ENCODE assay signal across 16 cellular contexts in the genomic region with DNA sequence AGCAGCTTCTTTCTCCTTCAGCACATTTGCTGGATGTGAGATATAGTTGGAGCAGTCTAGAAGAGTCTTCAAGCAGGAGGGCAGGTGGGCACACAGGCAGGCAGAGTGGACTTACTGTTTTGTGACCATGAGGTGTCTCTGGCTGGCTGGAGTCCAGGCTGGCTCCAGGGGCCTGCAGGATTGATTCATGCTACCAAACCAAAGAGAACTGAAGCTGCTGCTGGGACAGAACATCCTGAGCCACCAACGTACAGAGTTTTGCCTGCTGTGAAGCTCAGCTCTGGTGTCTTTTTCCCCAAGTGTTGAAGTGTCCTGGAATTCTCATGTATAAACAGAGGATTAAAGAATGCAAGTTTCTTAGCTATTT. TPM values are rescaled to one million over a fixed set of nuclear protein-coding genes. Genes with fewer than 3 reads are reported as not detected.
A peak's percentile ranks its signal among the peaks of the same experiment; 100 is the strongest.
DNase-seq lines count a peak whose midpoint lies in the region; ATAC-seq, FAIRE-seq and TF ChIP-seq lines count a peak whose summit lies in the region.
"Had no signal": no experiment of that assay in that cellular context is flagged by ENCODE, and none has a peak within 500 bp of the region (broad histone marks: within the 10 kb centered on the region; RNA-seq: fewer than 3 reads in every experiment).

No MANE protein-coding gene starts in this region.

- peak overlapping the region; percentile 34 to 87 (median 71) for H3K27ac ChIP-seq in heart left ventricle
- H3K27ac ChIP-seq in GM12878 (ENCODE audit: control insufficient read depth, insufficient read depth), result 0 out of 2 replicates have a peak overlapping the region, but pooled peaks have one; percentile 15
- H3K27ac ChIP-seq in lung (ENCODE audit: low read depth in 1 of 2, low read length in 1 of 2), result peak overlapping the region; percentile 20 to 93
- H3K27ac ChIP-seq in SJCRH30, result no peak overlapping the region
- H3K27ac ChIP-seq: vagina, WERI-Rb-1 had no signal

- H4K20me1 ChIP-seq in GM12878 (ENCODE audit: control insufficient read depth, insufficient read depth), result no peaks in the 10 kb centered on the region

- ATAC-seq in heart left ventricle, result peak in 2 of 4 donors; percentile 1 to 35
- ATAC-seq in Right ventricle myocardium inferior, result no peak
- ATAC-seq in GM12878, result no peak; the same call in 2 of the 3 replicates
- ATAC-seq in lung (ENCODE audit: insufficient read depth, low FRiP score), result no peak
- ATAC-seq in activated CD4-positive, CD25-positive, alpha-beta regulatory T cell treated with anti-CD3 and anti-CD28 coated beads, Interleukin-2, amount 50 U/mL, for 24 hours, result no peak
- ATAC-seq: naive thymus-derived CD8-positive, alpha-beta T cell; sciatic nerve had no signal

- H3K27me3 Mint-ChIP-seq in type B pancreatic cell, result no peaks in the 10 kb centered on the region
- H3K27me3 Mint-ChIP-seq: activated CD8-positive, alpha-beta memory T cell treated with anti-CD3 and anti-CD28 coated beads, Interleukin-2, amount 10 ng/mL, durations not matched to agents 7 days and 5 days had no signal

- H3K4me3 ChIP-seq in heart left ventricle (no peak overlapping the region), GM12878 (no peak overlapping the region), lung (no peak overlapping the region), SJCRH30 (no peak overlapping the region)
- H3K4me3 ChIP-seq: vagina had no signal

- H3K27ac Mint-ChIP-seq in type B pancreatic cell, result peak overlapping the region; percentile 51
- H3K27ac Mint-ChIP-seq: activated CD8-positive, alpha-beta memory T cell treated with anti-CD3 and anti-CD28 coated beads, Interleukin-2, amount 10 ng/mL, durations not matched to agents 7 days and 5 days had no signal

- RAD21 ChIA-PET in GM12878 (lab: Charles Lee; ENCODE audit: unreplicated experiment), result interaction anchor here (0.7 to 1.8 kb wide), 4 partner anchors 22 to 131 kb away, joined by 3 to 6 read pairs (median 3); no protein-coding TSS in a partner anchor

- DNase-seq in heart left ventricle (peak in 1 of 5 donors; percentile 52), Right ventricle myocardium inferior (ENCODE audit: missing footprints) (no peak), GM12878 (ENCODE audit: low read depth, low spot score) (no peak), lung (ENCODE audit: low spot score) (no peak), type B pancreatic cell (ENCODE audit: extremely low spot score, unreplicated experiment) (no peak), NCI-H2107 treated with DMSO at 0.1 percent for 48 hours (lab: John Stamatoyannopoulos, UW; ENCODE audit: unreplicated experiment) (no peak), SJCRH30 (no peak)
- DNase-seq: activated CD8-positive, alpha-beta memory T cell treated with anti-CD3 and anti-CD28 coated beads, Interleukin-2, amount 10 ng/mL, durations not matched to agents 7 days and 5 days; activated naive CD4-positive, alpha-beta T cell treated with anti-CD3 and anti-CD28 coated beads, Interleukin-2, amount 50 U/mL, for 16 hours; head of caudate nucleus; naive thymus-derived CD8-positive, alpha-beta T cell; stimulated activated CD4-positive, alpha-beta T cell treated with anti-CD3 and anti-CD28 coated beads, Interleukin-4, amount 100 ng/mL, for 24 hours; WERI-Rb-1 had no signal

- H3K9ac ChIP-seq in GM12878 (ENCODE audit: control insufficient read depth, insufficient read depth, low read length), result no peak overlapping the region; the same call in 1 of the 2 replicates

- no peaks in the 10 kb centered on the region; the same call in 1 of the 2 replicates for H3K79me2 ChIP-seq in GM12878 (ENCODE audit: control insufficient read depth, insufficient read depth, low read length)

- H3K4me2 ChIP-seq in GM12878 (ENCODE audit: control insufficient read depth, insufficient read depth), result no peak overlapping the region; the same call in 1 of the 2 replicates

- no peak for TF ChIP-seq CTCF in heart left ventricle (IDR thresholded peaks at IDR 0.05)
- no peak for TF ChIP-seq CTCF in GM12878 (IDR thresholded peaks at IDR 0.05 in 2 of 3, conservative IDR thresholded peaks at IDR 0.05 in 1 of 3; ENCODE audit: control insufficient read depth in 2 of 3, extremely low read depth in 1 of 3, insufficient read depth in 1 of 3, low read depth in 3 of 3, low read length in 3 of 3)
- TF ChIP-seq CTCF in lung (IDR thresholded peaks at IDR 0.05; ENCODE audit: control extremely low read depth, extremely low read depth), result no peak
- TF ChIP-seq CTCF in type B pancreatic cell (conservative IDR thresholded peaks at IDR 0.05), result no peak

- no peak for TF ChIP-seq RAD21 in GM12878 (IDR thresholded peaks at IDR 0.05; ENCODE audit: insufficient read depth, low read depth, low read length)

- CTCF ChIA-PET in GM12878 (lab: Yijun Ruan, JAX), result interaction anchor here (0.8 to 1.7 kb wide), 11 partner anchors 10 to 143 kb away, joined by 3 to 10 read pairs (median 4); a partner anchor contains a TSS

- peaks cover 8% of the 10 kb centered on the region for H3K4me1 Mint-ChIP-seq in type B pancreatic cell (ENCODE audit: unreplicated experiment)

- no peaks in the 10 kb centered on the region for H3K9me3 Mint-ChIP-seq in type B pancreatic cell
- H3K9me3 Mint-ChIP-seq: naive thymus-derived CD8-positive, alpha-beta T cell had no signal

- intact Hi-C loops in heart left ventricle (cut with DNase I), result loop anchor here in 3 of 10 donors (5.0 kb wide), 1 partner anchor 38 kb away; no protein-coding TSS in a partner anchor
- intact Hi-C loops in Right ventricle myocardium inferior (cut with DNase I), result no loop called here
- intact Hi-C loops in GM12878 (cut with micrococcal nuclease; ENCODE audit: unreplicated experiment), result loop anchor here (2.0 kb wide), 1 partner anchor 46 kb away; a partner anchor contains a TSS

- H3K36me3 ChIP-seq in heart left ventricle, result no peaks in the 10 kb centered on the region
- H3K36me3 ChIP-seq in GM12878 (ENCODE audit: control insufficient read depth in 2 of 2, insufficient read depth in 2 of 2, low read length in 1 of 2), result no peaks in the 10 kb centered on the region; a peak in 2 of 4 replicates
- H3K36me3 ChIP-seq in lung (ENCODE audit: control insufficient read depth in 2 of 2, insufficient read depth in 2 of 2, low read length in 2 of 2), result no peaks in the 10 kb centered on the region
- no peaks in the 10 kb centered on the region for H3K36me3 ChIP-seq in SJCRH30
- H3K36me3 ChIP-seq: vagina, WERI-Rb-1 had no signal

- POLR2A ChIA-PET in GM12878 (lab: Charles Lee), result interaction anchor here (0.5 to 1.8 kb wide), 5 partner anchors 10 to 42 kb away, joined by 3 to 7 read pairs (median 5); no protein-coding TSS in a partner anchor

- in situ Hi-C loops in GM12878 (cut with MboI), result no loop called here

- SMC1A ChIA-PET in GM12878 (lab: Charles Lee; ENCODE audit: uncharacterized antibody, unreplicated experiment), result interaction anchor here (0.7 to 2.7 kb wide), 12 partner anchors 9 to 309 kb away, joined by 3 to 13 read pairs (median 6); no protein-coding TSS in a partner anchor

- FAIRE-seq in GM12878 (lab: Jason Lieb, UNC), result no peak

- no peaks in the 10 kb centered on the region for H3K27me3 ChIP-seq in heart left ventricle
- H3K27me3 ChIP-seq in GM12878 (replicated peaks in 1 of 2; ENCODE audit: control insufficient read depth in 2 of 2, insufficient read depth in 2 of 2, low read length in 1 of 2), result no peaks in the 10 kb centered on the region
- H3K27me3 ChIP-seq in lung (ENCODE audit: control insufficient read depth, insufficient read depth), result no peaks in the 10 kb centered on the region
- no peaks in the 10 kb centered on the region for H3K27me3 ChIP-seq in SJCRH30
- H3K27me3 ChIP-seq: vagina had no signal

- H3K36me3 Mint-ChIP-seq in type B pancreatic cell, result no peaks in the 10 kb centered on the region
- H3K36me3 Mint-ChIP-seq: naive thymus-derived CD8-positive, alpha-beta T cell had no signal

- no peak overlapping the region for H3K4me3 Mint-ChIP-seq in type B pancreatic cell
- H3K4me3 Mint-ChIP-seq: activated CD8-positive, alpha-beta memory T cell treated with anti-CD3 and anti-CD28 coated beads, Interleukin-2, amount 10 ng/mL, durations not matched to agents 7 days and 5 days; naive thymus-derived CD8-positive, alpha-beta T cell had no signal

- no peaks in the 10 kb centered on the region for H3K9me3 ChIP-seq in heart left ventricle
- no peaks in the 10 kb centered on the region for H3K9me3 ChIP-seq in GM12878 (replicated peaks; ENCODE audit: control insufficient read depth, insufficient read depth, low read length)
- no peaks in the 10 kb centered on the region for H3K9me3 ChIP-seq in lung (ENCODE audit: control insufficient read depth in 2 of 2, insufficient read depth in 1 of 2, low read length in 1 of 2)
- no peaks in the 10 kb centered on the region for H3K9me3 ChIP-seq in SJCRH30 (replicated peaks)
- H3K9me3 ChIP-seq: vagina had no signal

- H3K4me1 ChIP-seq in heart left ventricle (peaks cover 5 to 94% (median 70%) of the 10 kb centered on the region in 12 donors), GM12878 (ENCODE audit: control insufficient read depth, insufficient read depth, low read length) (peaks cover 30% of the 10 kb centered on the region), lung (ENCODE audit: control insufficient read depth in 2 of 2, insufficient read depth in 2 of 2, low read length in 2 of 2) (peaks cover 27 to 52% of the 10 kb centered on the region in 2 donors), SJCRH30 (peaks cover 5% of the 10 kb centered on the region; the same call in 1 of the 2 replicates)

- no peak overlapping the region for H2AFZ ChIP-seq in GM12878 (ENCODE audit: control insufficient read depth, low read depth, low read length)

- TF ChIP-seq EP300 in GM12878 (IDR thresholded peaks at IDR 0.05; ENCODE audit: borderline replicate concordance in 1 of 2, control insufficient read depth in 1 of 2, low read depth in 2 of 2, low read length in 2 of 2), result no peak

- 43 to 73% (median 53%) methylated on average over 1 of the region's 1 CpG for WGBS in heart left ventricle, 4 donors
- 80% methylated on average over 1 of the region's 1 CpG for WGBS in GM12878 (ENCODE audit: insufficient coverage, insufficient replicate concordance, low lambda C conversion rate, missing lambda C conversion rate)
- 78 to 81% methylated on average over 1 of the region's 1 CpG for WGBS in lung, 2 donors

- no peak for TF ChIP-seq POLR2A in heart left ventricle (IDR thresholded peaks at IDR 0.05)
- TF ChIP-seq POLR2A in GM12878 (IDR thresholded peaks at IDR 0.05; ENCODE audit: low read depth, low read length), result no peak

- no TSS peak for BruUV-seq in GM12878 (replicated peaks; lab: Mats Ljungman, UMichigan)

RNA-seq across cellular contexts. Expression of a gene that starts 45.7 kb away (rescaled TPM):
- 100 to 1,000 TPM in 3 of 9 donors, 10 to 100 TPM in 6; 58.1 to 222 (median 94.5) TPM for total RNA-seq in heart left ventricle
- 100 to 1,000 TPM in 1 of 2 donors, 10 to 100 TPM in 1; 82.0 to 238 TPM for polyA plus RNA-seq in heart left ventricle
- total RNA-seq in Right ventricle myocardium inferior, result 67.0 TPM
- 34.5 and 44.8 TPM in 2 replicates for total RNA-seq in GM12878 (2013; cell fraction: nucleolus; rRNA removed)
- 97.8 and 105 TPM in 2 replicates for total RNA-seq in GM12878 (2014; rRNA removed)
- total RNA-seq in GM12878 (2014; rRNA removed; fragmentation: Illumina TruSeq; extraction: Trizol), result 81.4 and 90.2 TPM in 2 replicates
- 52.7 and 59.8 TPM in 2 replicates for total RNA-seq in GM12878 (2021)
- polyA plus RNA-seq in GM12878 (2011; ENCODE audit: low read depth), result 17.8 TPM
- polyA plus RNA-seq in GM12878 (2011; rRNA removed), result 91.3 and 120 TPM in 2 replicates
- polyA plus RNA-seq in GM12878 (2011; cell fraction: cytosol; rRNA removed), result 134 and 170 TPM in 2 replicates
- polyA plus RNA-seq in GM12878 (2011; cell fraction: nucleus; rRNA removed), result 71.6 and 92.3 TPM in 2 replicates
- 43.8 and 51.9 TPM in 2 replicates for polyA plus RNA-seq in GM12878 (2012)
- polyA plus RNA-seq in GM12878 (2014; fragmentation: Illumina TruSeq; extraction: Trizol), result 71.3 and 92.5 TPM in 2 replicates
- polyA plus RNA-seq in GM12878 (2014; fragmentation: Nextera tagmentation; extraction: Ambion mirVana), result 100 to 1,000 TPM; 204 to 261 TPM
- 103 and 112 TPM in 2 replicates for polyA plus RNA-seq in GM12878 (2014; rRNA removed)
- 10 to 100 TPM; 67.5 to 85.4 TPM for polyA plus RNA-seq in GM12878 (2016; fragmentation: Nextera tagmentation; extraction: Ambion mirVana)
- polyA minus RNA-seq in GM12878 (2011; rRNA and poly(A)+ RNA removed), result 41.5 and 88.5 TPM in 2 replicates
- 33.9 and 36.2 TPM in 2 replicates for polyA minus RNA-seq in GM12878 (2011; cell fraction: cytosol; rRNA and poly(A)+ RNA removed)
- 27.4 and 35.2 TPM in 2 replicates for polyA minus RNA-seq in GM12878 (2011; cell fraction: nucleus; rRNA and poly(A)+ RNA removed)
- total RNA-seq in lung, result 100 to 1,000 TPM in 1 of 2 donors, 10 to 100 TPM in 1; 37.1 to 101 TPM
- polyA plus RNA-seq in lung, result 100 to 1,000 TPM; 114 to 274 TPM
- 49.9 and 73.5 TPM in 2 replicates for total RNA-seq in type B pancreatic cell (ENCODE audit: low replicate concordance)
- 9.4 and 10.5 TPM in 2 replicates for total RNA-seq in SJCRH30 (2014; rRNA removed; shearing (Covaris generic))
